ENCODE assay signal across 1 cellular context in genomic region chr16:10942352-10943297, GRCh38.
A peak's percentile ranks its signal among the peaks of the same experiment; 100 is the strongest.
TF ChIP-seq lines count a peak whose summit lies in the region.

Gene DEXI, minus strand, starts transcription at chr16:10942468. Its CDS starts 463 bp downstream, at chr16:10942005.

TF ChIP-seq in K562, 482 proteins besides CTCF, POLR2A, EP300 and RAD21 (continued from another document and continues in another):
- TF ChIP-seq ZNF518B (CRISPR knock-in tag; IDR thresholded peaks at IDR 0.05) (no peak), U2AF1 (optimal IDR thresholded peaks at IDR 0.05; ENCODE audit: low read depth, low read length) (no peak), ZFPM2 (CRISPR knock-in tag; IDR thresholded peaks at IDR 0.05) (no peak), ZBTB1 (CRISPR knock-in tag; IDR thresholded peaks at IDR 0.05; ENCODE audit: borderline replicate concordance, low read depth) (no peak), ZNF717 (CRISPR knock-in tag; IDR thresholded peaks at IDR 0.05) (no peak), COPS2 (conservative IDR thresholded peaks at IDR 0.05) (no peak), DDX20 (tag; IDR thresholded peaks at IDR 0.05; ENCODE audit: low read depth) (no peak), ZNF583 (CRISPR knock-in tag; IDR thresholded peaks at IDR 0.05) (no peak), TAF1 (IDR thresholded peaks at IDR 0.05; ENCODE audit: control insufficient read depth, extremely low read depth, insufficient read depth, low read length, severe bottlenecking) (peak; percentile 47), ZNF324 (CRISPR knock-in tag; IDR thresholded peaks at IDR 0.05) (no peak), ZFX (CRISPR knock-in tag; IDR thresholded peaks at IDR 0.05) (peak; percentile 42), CEBPB (tag; IDR thresholded peaks at IDR 0.05) (no peak), EGR1 (conservative IDR thresholded peaks at IDR 0.05) (peak; percentile 67), SREBF1 (IDR thresholded peaks at IDR 0.05; ENCODE audit: borderline replicate concordance, low read depth, low read length) (no peak), ATF1 (CRISPR knock-in tag; IDR thresholded peaks at IDR 0.05) (no peak), ATF1 (tag; IDR thresholded peaks at IDR 0.05) (0 out of 2 replicates have a peak, but pooled peaks have one; percentile 18), BACH1 (tag; IDR thresholded peaks at IDR 0.05) (no peak), STAT5A (IDR thresholded peaks at IDR 0.05; ENCODE audit: borderline replicate concordance, low read length) (no peak), NFYB (IDR thresholded peaks at IDR 0.05; ENCODE audit: extremely low read depth, insufficient read length) (peak; percentile 62), MYC (IDR thresholded peaks at IDR 0.05; ENCODE audit: low read depth, low read length) (0 out of 2 replicates have a peak, but pooled peaks have one; percentile 31), MYC (CRISPR knock-in tag; IDR thresholded peaks at IDR 0.05; ENCODE audit: borderline replicate concordance, low read depth) (no peak), CXXC5 (CRISPR knock-in tag; IDR thresholded peaks at IDR 0.05) (peak; percentile 55; the same call in 1 of the 2 replicates), ZNF280A (IDR thresholded peaks at IDR 0.05; ENCODE audit: low read depth, partially characterized antibody) (no peak), ZSCAN29 (IDR thresholded peaks at IDR 0.05) (no peak), CREB1 (IDR thresholded peaks at IDR 0.05) (0 out of 2 replicates have a peak, but pooled peaks have one; percentile 27), CREB1 (CRISPR knock-in tag; IDR thresholded peaks at IDR 0.05) (peak; percentile 44; the same call in 1 of the 2 replicates), VEZF1 (CRISPR knock-in tag; IDR thresholded peaks at IDR 0.05) (peak; percentile 92), KAT2B (IDR thresholded peaks at IDR 0.05; ENCODE audit: low read depth, low read length) (no peak), PHTF2 (CRISPR knock-in tag; IDR thresholded peaks at IDR 0.05) (no peak), RNF2 (IDR thresholded peaks at IDR 0.05) (no peak), SAFB (IDR thresholded peaks at IDR 0.05; ENCODE audit: borderline replicate concordance, low read depth, low read length) (no peak), CHD2 (IDR thresholded peaks at IDR 0.05; ENCODE audit: low read depth, low read length) (0 out of 2 replicates have a peak, but pooled peaks have one; percentile 41), ZNF445 (CRISPR knock-in tag; IDR thresholded peaks at IDR 0.05; ENCODE audit: low read depth) (no peak), NCOR1 (IDR thresholded peaks at IDR 0.05) (no peak), RERE (CRISPR knock-in tag; IDR thresholded peaks at IDR 0.05; ENCODE audit: borderline replicate concordance) (no peak), CBFA2T3 (IDR thresholded peaks at IDR 0.05) (no peak), SPI1 (IDR thresholded peaks at IDR 0.05; ENCODE audit: borderline replicate concordance, low read depth, low read length) (no peak), NEUROD1 (IDR thresholded peaks at IDR 0.05; ENCODE audit: borderline replicate concordance, low read depth, low read length, partially characterized antibody) (peak; percentile 26), RREB1 (CRISPR knock-in tag; IDR thresholded peaks at IDR 0.05) (0 out of 2 replicates have a peak, but pooled peaks have one; percentile 51), GTF2B (IDR thresholded peaks at IDR 0.05; ENCODE audit: extremely low read depth, insufficient read length) (no peak), MCM5 (IDR thresholded peaks at IDR 0.05; ENCODE audit: low read depth) (no peak), ARID1B (IDR thresholded peaks at IDR 0.05) (no peak), SRSF1 (IDR thresholded peaks at IDR 0.05; ENCODE audit: low read depth, low read length) (no peak), CBX5 (IDR thresholded peaks at IDR 0.05; ENCODE audit: borderline replicate concordance, low read depth) (no peak), TFAP4 (CRISPR knock-in tag; IDR thresholded peaks at IDR 0.05; ENCODE audit: borderline replicate concordance) (peak; percentile 27; the same call in 1 of the 2 replicates), FOXP1 (CRISPR knock-in tag; IDR thresholded peaks at IDR 0.05) (0 out of 2 replicates have a peak, but pooled peaks have one; percentile 56), ZNF644 (tag; IDR thresholded peaks at IDR 0.05; ENCODE audit: low read depth) (no peak), DACH1 (IDR thresholded peaks at IDR 0.05; ENCODE audit: partially characterized antibody) (no peak), PTBP1 (IDR thresholded peaks at IDR 0.05; ENCODE audit: low read depth, low read length) (no peak)
